In genomic region chr2:96866986-96867755, GRCh38 we compare ENCODE assay signal across 7 cellular contexts. TPM values are rescaled to one million over a fixed set of nuclear protein-coding genes. Genes with fewer than 3 reads are reported as not detected.
DNase-seq lines count a peak whose midpoint lies in the region; ATAC-seq and TF ChIP-seq lines count a peak whose summit lies in the region.

No MANE protein-coding gene starts in this region.

- H3K36me3 ChIP-seq in H7 (replicated peaks; ENCODE audit: control insufficient read depth, insufficient read depth, low read length) (peaks cover 47% of the 10 kb centered on the region), gastroesophageal sphincter (peaks cover 0 to 55% of the 10 kb centered on the region in 2 donors), spleen (peaks cover 0 to 56% (median 35%) of the 10 kb centered on the region in 6 donors)

- no peak for TF ChIP-seq EP300 in gastroesophageal sphincter (IDR thresholded peaks at IDR 0.05)

- TF ChIP-seq CTCF in activated B cell treated with CpG ODN at 0.5 μM for 24 hours (IDR thresholded peaks at IDR 0.05) = no peak
- TF ChIP-seq CTCF in gastroesophageal sphincter (IDR thresholded peaks at IDR 0.05) = no peak
- TF ChIP-seq CTCF in spleen (IDR thresholded peaks at IDR 0.05 in 8 of 11, conservative IDR thresholded peaks at IDR 0.05 in 3 of 11) = no peak

- peak overlapping the region; percentile 96 to 100 (median 100) for H3K27ac ChIP-seq in gastroesophageal sphincter
- H3K27ac ChIP-seq in spleen = peak overlapping the region; percentile 89 to 98 (median 95)

- intact Hi-C loops in activated B cell treated with CpG ODN at 0.5 μM for 24 hours (cut with micrococcal nuclease) = no loop called here
- intact Hi-C loops in spleen (cut with DNase I; ENCODE audit: low total_unique reads) = no loop called here
- intact Hi-C loops in left colon (cut with DNase I, micrococcal nuclease) = loop anchor here in 1 of 2 donors (5.0 kb wide), 1 partner anchor 85 kb away; no protein-coding TSS in a partner anchor

- ATAC-seq in activated B cell treated with CpG ODN at 0.5 μM for 24 hours (ENCODE audit: low read depth) (no peak), gastroesophageal sphincter (no peak), HG02981 (IDR thresholded peaks at IDR 0.05; ENCODE audit: unreplicated experiment) (no peak), left colon (no peak)

- peaks cover 24% of the 10 kb centered on the region for H3K4me1 Mint-ChIP-seq in activated B cell treated with CpG ODN at 0.5 μM for 24 hours

- POLR2A ChIA-PET in activated B cell treated with CpG ODN at 0.5 μM for 24 hours (lab: Charles Lee) = interaction anchor here (0.6 to 2.5 kb wide), 2 partner anchors 10 to 22 kb away, joined by 5 to 17 read pairs; partner anchors contain the start of gene ANKRD39

- H3K4me1 ChIP-seq in gastroesophageal sphincter (peaks cover 0 to 74% (median 24%) of the 10 kb centered on the region in 3 donors), spleen (peaks cover 18 to 100% (median 87%) of the 10 kb centered on the region in 6 donors)

- peak overlapping the region; percentile 75 for H3K4me3 Mint-ChIP-seq in activated B cell treated with CpG ODN at 0.5 μM for 24 hours

- in situ Hi-C loops in ACHN (cut with HindIII; ENCODE audit: low pct_ligation_motif_present, low pct_unique_long_range_greater_than_20kb, low sequenced_read_pairs) = no loop called here

- no peaks in the 10 kb centered on the region for H3K9me3 ChIP-seq in gastroesophageal sphincter
- H3K9me3 ChIP-seq in spleen = no peaks in the 10 kb centered on the region

- WGBS in gastroesophageal sphincter (ENCODE audit: low coverage in 1 of 2), 2 donors = 26 to 41% methylated on average over 5 of the region's 22 CpGs
- 48 to 59% (median 52%) methylated on average over 15 to 22 of the region's 22 CpGs for WGBS in spleen, 5 donors

- TF ChIP-seq POLR2A in gastroesophageal sphincter (IDR thresholded peaks at IDR 0.05) (no peak), spleen (IDR thresholded peaks at IDR 0.05) (no peak)

- H3K27ac Mint-ChIP-seq in activated B cell treated with CpG ODN at 0.5 μM for 24 hours = no peak overlapping the region

- DNase-seq in H7 (no peak), activated B cell treated with CpG ODN at 0.5 μM for 24 hours (no peak), spleen (peak; percentile 69), ACHN (no peak), left colon (no peak)

- peaks cover 26% of the 10 kb centered on the region for H3K27me3 Mint-ChIP-seq in activated B cell treated with CpG ODN at 0.5 μM for 24 hours

- H3K27me3 ChIP-seq in H7 (ENCODE audit: control insufficient read depth, insufficient read depth, low read length) (peaks cover 2% of the 10 kb centered on the region; the same call in 1 of the 2 replicates), gastroesophageal sphincter (no peaks in the 10 kb centered on the region), spleen (replicated peaks in 1 of 7) (peaks cover 0 to 62% (median 17%) of the 10 kb centered on the region in 7 donors)

- no peaks in the 10 kb centered on the region for H3K9me3 Mint-ChIP-seq in activated B cell treated with CpG ODN at 0.5 μM for 24 hours

- H3K4me3 ChIP-seq in H7 (ENCODE audit: insufficient read depth, low read depth, low read length) = peak overlapping the region; percentile 95; the same call in 1 of the 2 replicates
- peak overlapping the region in 1 of 2 donors; percentile 99 for H3K4me3 ChIP-seq in gastroesophageal sphincter
- H3K4me3 ChIP-seq in spleen = peak overlapping the region; percentile 55 to 94 (median 83)

- CTCF ChIA-PET in activated B cell treated with CpG ODN at 0.5 μM for 24 hours (lab: Charles Lee) = interaction anchor here (3.0 kb wide), 1 partner anchor 9 kb away, joined by 16 read pairs; the partner anchor contains the start of gene ANKRD39

- H3K36me3 Mint-ChIP-seq in activated B cell treated with CpG ODN at 0.5 μM for 24 hours (ENCODE audit: low read depth) = no peaks in the 10 kb centered on the region

RNA-seq across cellular contexts. Expression of gene SEMA4C, which starts 2.7 kb away (rescaled TPM):
- 89.1 and 100 TPM in 2 replicates for total RNA-seq in H7 (2014; rRNA removed; shearing (Covaris generic))
- total RNA-seq in activated B cell treated with CpG ODN at 0.5 μM for 24 hours (0.34 and 0.55 TPM in 2 replicates), gastroesophageal sphincter (10 to 100 TPM; 58.7 to 66.6 (median 62.8) TPM), spleen (100 to 1,000 TPM in 2 of 7 donors, 10 to 100 TPM in 5; 59.7 to 205 (median 70.3) TPM), left colon (10 to 100 TPM; 13.2 to 17.5 TPM)
- 10 to 100 TPM in 2 of 3 donors, 1 to 10 TPM in 1; 6.1 to 37.2 (median 16.5) TPM for polyA plus RNA-seq in spleen

RNA-seq across cellular contexts. Expression of gene ANKRD39, which starts 9.4 kb away (rescaled TPM):
- total RNA-seq in H7 (2014; rRNA removed; shearing (Covaris generic)) = 13.1 and 13.5 TPM in 2 replicates
- total RNA-seq in activated B cell treated with CpG ODN at 0.5 μM for 24 hours = 12.7 and 12.9 TPM in 2 replicates
- 10 to 100 TPM; 13.3 to 20.4 (median 17.1) TPM for total RNA-seq in gastroesophageal sphincter
- total RNA-seq in spleen = 10 to 100 TPM; 13.6 to 32.2 (median 22.5) TPM
- polyA plus RNA-seq in spleen = 10 to 100 TPM; 13.7 to 17.7 (median 15.8) TPM
- total RNA-seq in left colon = 10 to 100 TPM in 1 of 2 donors, 1 to 10 TPM in 1; 9.5 to 11.7 TPM

RNA-seq across cellular contexts. Expression of gene ANKRD23, which starts 23.4 kb away (rescaled TPM):
- 2.5 and 4.4 TPM in 2 replicates for total RNA-seq in H7 (2014; rRNA removed; shearing (Covaris generic))
- total RNA-seq in activated B cell treated with CpG ODN at 0.5 μM for 24 hours (6.1 and 7.3 TPM in 2 replicates), gastroesophageal sphincter (1 to 10 TPM; 1.2 to 4.9 (median 3.1) TPM), spleen (10 to 100 TPM in 3 of 7 donors, 1 to 10 TPM in 4; 4.6 to 19.8 (median 9.3) TPM), left colon (1 to 10 TPM; 3.7 to 4.3 TPM)
- polyA plus RNA-seq in spleen = 1 to 10 TPM; 2.4 to 4.9 (median 3.9) TPM

RNA-seq across cellular contexts. Expression of gene CNNM3, which starts 51.1 kb away (rescaled TPM):
- 13.8 and 19.3 TPM in 2 replicates for total RNA-seq in H7 (2014; rRNA removed; shearing (Covaris generic))
- total RNA-seq in activated B cell treated with CpG ODN at 0.5 μM for 24 hours (19.0 and 20.3 TPM in 2 replicates), gastroesophageal sphincter (10 to 100 TPM; 10.4 to 21.6 (median 18.9) TPM), spleen (10 to 100 TPM; 20.7 to 37.8 (median 25.6) TPM), left colon (10 to 100 TPM; 25.4 to 25.8 TPM)
- 1 to 10 TPM; 3.7 to 7.8 (median 3.7) TPM for polyA plus RNA-seq in spleen
